1 cellular context compared by ENCODE assay signal in the genomic region with DNA sequence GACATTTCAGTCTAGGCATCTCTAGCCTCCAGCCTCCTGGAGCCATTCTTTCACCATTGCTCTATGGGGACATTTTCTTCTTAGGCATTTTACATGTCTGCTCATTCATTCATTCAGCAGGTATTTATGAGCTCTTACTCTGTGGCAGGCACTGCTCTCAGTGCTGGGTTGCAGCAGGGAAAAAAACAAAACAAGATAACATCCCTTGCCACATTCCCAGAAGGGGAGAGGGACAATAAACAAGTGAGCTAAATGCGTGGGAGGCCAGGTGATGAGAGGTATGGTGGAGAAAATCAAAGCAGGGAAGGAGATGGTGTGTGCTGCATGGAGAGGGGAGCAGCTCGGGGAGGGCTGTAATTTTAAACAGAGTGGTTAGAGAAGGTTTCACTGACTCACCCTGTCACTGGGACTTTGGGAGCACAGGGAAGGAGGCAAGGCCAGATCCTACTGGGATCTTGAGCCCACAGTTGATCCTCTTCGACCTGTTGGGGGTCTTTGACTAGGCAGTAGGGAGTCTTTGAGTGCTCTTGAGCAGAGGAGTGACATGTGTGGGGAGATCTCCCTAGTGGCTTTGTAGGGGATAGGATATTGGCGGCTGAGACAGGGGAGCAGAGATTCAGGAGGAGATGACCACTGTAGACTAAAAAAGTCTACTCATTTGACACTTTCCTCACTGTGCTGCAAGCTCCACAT.
TF ChIP-seq lines count a peak whose summit lies in the region.

No MANE protein-coding gene starts in this region.

TF ChIP-seq in K562, 482 proteins besides CTCF, POLR2A, EP300 and RAD21 (continued from another document):
- no peak for TF ChIP-seq ZBTB2 (IDR thresholded peaks at IDR 0.05)
